ENCODE assay signal across 1 cellular context in genomic region chr1:28518745-28519341, GRCh38.
TF ChIP-seq lines count a peak whose summit lies in the region.

No MANE protein-coding gene starts in this region.

TF ChIP-seq in K562, 482 proteins besides CTCF, POLR2A, EP300 and RAD21 (continued from another document and continues in another):
- TF ChIP-seq, protein P1, sequence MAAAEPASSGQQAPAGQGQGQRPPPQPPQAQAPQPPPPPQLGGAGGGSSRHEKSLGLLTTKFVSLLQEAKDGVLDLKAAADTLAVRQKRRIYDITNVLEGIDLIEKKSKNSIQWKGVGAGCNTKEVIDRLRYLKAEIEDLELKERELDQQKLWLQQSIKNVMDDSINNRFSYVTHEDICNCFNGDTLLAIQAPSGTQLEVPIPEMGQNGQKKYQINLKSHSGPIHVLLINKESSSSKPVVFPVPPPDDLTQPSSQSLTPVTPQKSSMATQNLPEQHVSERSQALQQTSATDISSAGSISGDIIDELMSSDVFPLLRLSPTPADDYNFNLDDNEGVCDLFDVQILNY (CRISPR knock-in tag; IDR thresholded peaks at IDR 0.05) = peak; percentile 83
- TF ChIP-seq GABPB2 (CRISPR knock-in tag; conservative IDR thresholded peaks at IDR 0.05) = no peak
- TF ChIP-seq ETV5 (CRISPR knock-in tag; IDR thresholded peaks at IDR 0.05; ENCODE audit: low read depth) = peak; percentile 74; the same call in 1 of the 2 replicates
- TF ChIP-seq, protein P2, sequence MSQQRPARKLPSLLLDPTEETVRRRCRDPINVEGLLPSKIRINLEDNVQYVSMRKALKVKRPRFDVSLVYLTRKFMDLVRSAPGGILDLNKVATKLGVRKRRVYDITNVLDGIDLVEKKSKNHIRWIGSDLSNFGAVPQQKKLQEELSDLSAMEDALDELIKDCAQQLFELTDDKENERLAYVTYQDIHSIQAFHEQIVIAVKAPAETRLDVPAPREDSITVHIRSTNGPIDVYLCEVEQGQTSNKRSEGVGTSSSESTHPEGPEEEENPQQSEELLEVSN (IDR thresholded peaks at IDR 0.05; ENCODE audit: borderline replicate concordance in 1 of 2, extremely low read depth in 1 of 2, insufficient read depth in 1 of 2, insufficient read length in 1 of 2, low read depth in 1 of 2, low read length in 1 of 2, poor library complexity in 1 of 2, severe bottlenecking in 1 of 2) = peak in 1 of 2 experiments; percentile 54
- peak; percentile 49 for TF ChIP-seq ARID1B (IDR thresholded peaks at IDR 0.05)
- TF ChIP-seq TBP (optimal IDR thresholded peaks at IDR 0.05; ENCODE audit: low read depth, low read length) = no peak
- no peak for TF ChIP-seq ZNF512 (tag; IDR thresholded peaks at IDR 0.05)
- TF ChIP-seq ZNF668 (CRISPR knock-in tag; IDR thresholded peaks at IDR 0.05) = no peak
- peak; percentile 89 for TF ChIP-seq ZEB2 (IDR thresholded peaks at IDR 0.05)
- 0 out of 2 replicates have a peak, but pooled peaks have one; percentile 4 for TF ChIP-seq CAMTA2 (CRISPR knock-in tag; conservative IDR thresholded peaks at IDR 0.05)
- TF ChIP-seq SIN3A (IDR thresholded peaks at IDR 0.05; ENCODE audit: borderline replicate concordance in 2 of 2, control insufficient read depth in 1 of 2, low read depth in 2 of 2, low read length in 2 of 2) = peak in 1 of 2 experiments; percentile 66; a peak in 1 of 4 replicates
- TF ChIP-seq KAT7 (CRISPR knock-in tag; IDR thresholded peaks at IDR 0.05; ENCODE audit: borderline replicate concordance) = peak; percentile 65; the same call in 1 of the 2 replicates
- TF ChIP-seq, protein P3, sequence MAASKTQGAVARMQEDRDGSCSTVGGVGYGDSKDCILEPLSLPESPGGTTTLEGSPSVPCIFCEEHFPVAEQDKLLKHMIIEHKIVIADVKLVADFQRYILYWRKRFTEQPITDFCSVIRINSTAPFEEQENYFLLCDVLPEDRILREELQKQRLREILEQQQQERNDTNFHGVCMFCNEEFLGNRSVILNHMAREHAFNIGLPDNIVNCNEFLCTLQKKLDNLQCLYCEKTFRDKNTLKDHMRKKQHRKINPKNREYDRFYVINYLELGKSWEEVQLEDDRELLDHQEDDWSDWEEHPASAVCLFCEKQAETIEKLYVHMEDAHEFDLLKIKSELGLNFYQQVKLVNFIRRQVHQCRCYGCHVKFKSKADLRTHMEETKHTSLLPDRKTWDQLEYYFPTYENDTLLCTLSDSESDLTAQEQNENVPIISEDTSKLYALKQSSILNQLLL (CRISPR knock-in tag; IDR thresholded peaks at IDR 0.05; ENCODE audit: borderline replicate concordance) = no peak
- TF ChIP-seq DACH1 (IDR thresholded peaks at IDR 0.05; ENCODE audit: partially characterized antibody) = peak; percentile 6
- no peak for TF ChIP-seq SOX6 (IDR thresholded peaks at IDR 0.05)
- TF ChIP-seq ZNF263 (CRISPR knock-in tag; IDR thresholded peaks at IDR 0.05; ENCODE audit: borderline replicate concordance) = peak; percentile 60; the same call in 1 of the 2 replicates
- no peak for TF ChIP-seq ZFPM2 (CRISPR knock-in tag; IDR thresholded peaks at IDR 0.05)
- TF ChIP-seq LARP7 (IDR thresholded peaks at IDR 0.05) = peak; percentile 2; the same call in 1 of the 2 replicates
- TF ChIP-seq ARID3A (IDR thresholded peaks at IDR 0.05; ENCODE audit: borderline replicate concordance, low read depth, low read length) = no peak
- TF ChIP-seq, protein P4, sequence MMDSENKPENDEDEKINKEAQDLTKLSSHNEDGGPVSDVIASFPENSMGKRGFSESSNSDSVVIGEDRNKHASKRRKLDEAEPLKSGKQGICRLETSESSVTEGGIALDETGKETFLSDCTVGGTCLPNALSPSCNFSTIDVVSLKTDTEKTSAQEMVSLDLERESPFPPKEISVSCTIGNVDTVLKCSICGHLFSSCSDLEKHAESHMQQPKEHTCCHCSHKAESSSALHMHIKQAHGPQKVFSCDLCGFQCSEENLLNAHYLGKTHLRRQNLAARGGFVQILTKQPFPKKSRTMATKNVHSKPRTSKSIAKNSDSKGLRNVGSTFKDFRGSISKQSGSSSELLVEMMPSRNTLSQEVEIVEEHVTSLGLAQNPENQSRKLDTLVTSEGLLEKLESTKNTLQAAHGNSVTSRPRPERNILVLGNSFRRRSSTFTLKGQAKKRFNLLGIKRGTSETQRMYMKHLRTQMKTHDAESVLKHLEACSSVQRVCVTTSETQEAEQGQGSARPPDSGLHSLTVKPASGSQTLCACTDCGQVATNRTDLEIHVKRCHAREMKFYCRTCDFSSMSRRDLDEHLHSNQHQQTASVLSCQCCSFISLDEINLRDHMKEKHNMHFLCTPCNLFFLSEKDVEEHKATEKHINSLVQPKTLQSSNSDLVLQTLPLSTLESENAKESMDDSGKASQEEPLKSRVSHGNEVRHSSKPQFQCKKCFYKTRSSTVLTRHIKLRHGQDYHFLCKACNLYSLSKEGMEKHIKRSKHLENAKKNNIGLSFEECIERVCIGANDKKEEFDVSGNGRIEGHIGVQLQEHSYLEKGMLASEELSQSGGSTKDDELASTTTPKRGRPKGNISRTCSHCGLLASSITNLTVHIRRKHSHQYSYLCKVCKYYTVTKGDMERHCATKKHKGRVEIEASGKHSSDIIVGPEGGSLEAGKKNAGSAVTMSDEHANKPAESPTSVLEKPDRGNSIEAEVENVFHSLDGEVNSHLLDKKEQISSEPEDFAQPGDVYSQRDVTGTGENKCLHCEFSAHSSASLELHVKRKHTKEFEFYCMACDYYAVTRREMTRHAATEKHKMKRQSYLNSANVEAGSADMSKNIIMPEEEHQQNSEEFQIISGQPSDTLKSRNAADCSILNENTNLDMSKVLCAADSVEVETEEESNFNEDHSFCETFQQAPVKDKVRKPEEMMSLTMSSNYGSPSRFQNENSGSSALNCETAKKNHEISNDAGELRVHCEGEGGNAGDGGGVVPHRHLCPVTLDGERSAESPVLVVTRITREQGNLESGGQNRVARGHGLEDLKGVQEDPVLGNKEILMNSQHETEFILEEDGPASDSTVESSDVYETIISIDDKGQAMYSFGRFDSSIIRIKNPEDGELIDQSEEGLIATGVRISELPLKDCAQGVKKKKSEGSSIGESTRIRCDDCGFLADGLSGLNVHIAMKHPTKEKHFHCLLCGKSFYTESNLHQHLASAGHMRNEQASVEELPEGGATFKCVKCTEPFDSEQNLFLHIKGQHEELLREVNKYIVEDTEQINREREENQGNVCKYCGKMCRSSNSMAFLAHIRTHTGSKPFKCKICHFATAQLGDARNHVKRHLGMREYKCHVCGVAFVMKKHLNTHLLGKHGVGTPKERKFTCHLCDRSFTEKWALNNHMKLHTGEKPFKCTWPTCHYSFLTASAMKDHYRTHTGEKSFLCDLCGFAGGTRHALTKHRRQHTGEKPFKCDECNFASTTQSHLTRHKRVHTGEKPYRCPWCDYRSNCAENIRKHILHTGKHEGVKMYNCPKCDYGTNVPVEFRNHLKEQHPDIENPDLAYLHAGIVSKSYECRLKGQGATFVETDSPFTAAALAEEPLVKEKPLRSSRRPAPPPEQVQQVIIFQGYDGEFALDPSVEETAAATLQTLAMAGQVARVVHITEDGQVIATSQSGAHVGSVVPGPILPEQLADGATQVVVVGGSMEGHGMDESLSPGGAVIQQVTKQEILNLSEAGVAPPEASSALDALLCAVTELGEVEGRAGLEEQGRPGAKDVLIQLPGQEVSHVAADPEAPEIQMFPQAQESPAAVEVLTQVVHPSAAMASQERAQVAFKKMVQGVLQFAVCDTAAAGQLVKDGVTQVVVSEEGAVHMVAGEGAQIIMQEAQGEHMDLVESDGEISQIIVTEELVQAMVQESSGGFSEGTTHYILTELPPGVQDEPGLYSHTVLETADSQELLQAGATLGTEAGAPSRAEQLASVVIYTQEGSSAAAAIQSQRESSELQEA (IDR thresholded peaks at IDR 0.05; ENCODE audit: low read depth) = no peak
- TF ChIP-seq ATF7 (IDR thresholded peaks at IDR 0.05) = no peak
- TF ChIP-seq FOXA1 (IDR thresholded peaks at IDR 0.05; ENCODE audit: borderline replicate concordance) = no peak
- no peak for TF ChIP-seq SNIP1 (IDR thresholded peaks at IDR 0.05; ENCODE audit: low read depth)
- no peak for TF ChIP-seq ZNF561 (CRISPR knock-in tag; conservative IDR thresholded peaks at IDR 0.05)
- TF ChIP-seq SREBF2 (CRISPR knock-in tag; IDR thresholded peaks at IDR 0.05) = 0 out of 2 replicates have a peak, but pooled peaks have one; percentile 88
- peak; percentile 88; the same call in 1 of the 2 replicates for TF ChIP-seq L3MBTL2 (IDR thresholded peaks at IDR 0.05)
- no peak for TF ChIP-seq ZBTB17 (CRISPR knock-in tag; IDR thresholded peaks at IDR 0.05)
- no peak for TF ChIP-seq ZFP30 (CRISPR knock-in tag; IDR thresholded peaks at IDR 0.05; ENCODE audit: borderline replicate concordance)
- peak; percentile 79 for TF ChIP-seq ESRRA (IDR thresholded peaks at IDR 0.05; ENCODE audit: borderline replicate concordance, low read depth)
- TF ChIP-seq, protein P5, sequence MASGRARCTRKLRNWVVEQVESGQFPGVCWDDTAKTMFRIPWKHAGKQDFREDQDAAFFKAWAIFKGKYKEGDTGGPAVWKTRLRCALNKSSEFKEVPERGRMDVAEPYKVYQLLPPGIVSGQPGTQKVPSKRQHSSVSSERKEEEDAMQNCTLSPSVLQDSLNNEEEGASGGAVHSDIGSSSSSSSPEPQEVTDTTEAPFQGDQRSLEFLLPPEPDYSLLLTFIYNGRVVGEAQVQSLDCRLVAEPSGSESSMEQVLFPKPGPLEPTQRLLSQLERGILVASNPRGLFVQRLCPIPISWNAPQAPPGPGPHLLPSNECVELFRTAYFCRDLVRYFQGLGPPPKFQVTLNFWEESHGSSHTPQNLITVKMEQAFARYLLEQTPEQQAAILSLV (tag; IDR thresholded peaks at IDR 0.05) = 0 out of 2 replicates have a peak, but pooled peaks have one; percentile 8
- TF ChIP-seq, protein P6, sequence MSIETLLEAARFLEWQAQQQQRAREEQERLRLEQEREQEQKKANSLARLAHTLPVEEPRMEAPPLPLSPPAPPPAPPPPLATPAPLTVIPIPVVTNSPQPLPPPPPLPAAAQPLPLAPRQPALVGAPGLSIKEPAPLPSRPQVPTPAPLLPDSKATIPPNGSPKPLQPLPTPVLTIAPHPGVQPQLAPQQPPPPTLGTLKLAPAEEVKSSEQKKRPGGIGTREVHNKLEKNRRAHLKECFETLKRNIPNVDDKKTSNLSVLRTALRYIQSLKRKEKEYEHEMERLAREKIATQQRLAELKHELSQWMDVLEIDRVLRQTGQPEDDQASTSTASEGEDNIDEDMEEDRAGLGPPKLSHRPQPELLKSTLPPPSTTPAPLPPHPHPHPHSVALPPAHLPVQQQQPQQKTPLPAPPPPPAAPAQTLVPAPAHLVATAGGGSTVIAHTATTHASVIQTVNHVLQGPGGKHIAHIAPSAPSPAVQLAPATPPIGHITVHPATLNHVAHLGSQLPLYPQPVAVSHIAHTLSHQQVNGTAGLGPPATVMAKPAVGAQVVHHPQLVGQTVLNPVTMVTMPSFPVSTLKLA (conservative IDR thresholded peaks at IDR 0.05) = peak; percentile 95 to 96
- TF ChIP-seq LCOR (CRISPR knock-in tag; IDR thresholded peaks at IDR 0.05) = 0 out of 2 replicates have a peak, but pooled peaks have one; percentile 28
- peak; percentile 33; the same call in 1 of the 2 replicates for TF ChIP-seq SMARCA4 (IDR thresholded peaks at IDR 0.05)
- TF ChIP-seq, protein P7, sequence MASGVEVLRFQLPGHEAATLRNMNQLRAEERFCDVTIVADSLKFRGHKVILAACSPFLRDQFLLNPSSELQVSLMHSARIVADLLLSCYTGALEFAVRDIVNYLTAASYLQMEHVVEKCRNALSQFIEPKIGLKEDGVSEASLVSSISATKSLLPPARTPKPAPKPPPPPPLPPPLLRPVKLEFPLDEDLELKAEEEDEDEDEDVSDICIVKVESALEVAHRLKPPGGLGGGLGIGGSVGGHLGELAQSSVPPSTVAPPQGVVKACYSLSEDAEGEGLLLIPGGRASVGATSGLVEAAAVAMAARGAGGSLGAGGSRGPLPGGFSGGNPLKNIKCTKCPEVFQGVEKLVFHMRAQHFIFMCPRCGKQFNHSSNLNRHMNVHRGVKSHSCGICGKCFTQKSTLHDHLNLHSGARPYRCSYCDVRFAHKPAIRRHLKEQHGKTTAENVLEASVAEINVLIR (CRISPR knock-in tag; IDR thresholded peaks at IDR 0.05) = 0 out of 2 replicates have a peak, but pooled peaks have one; percentile 22
- TF ChIP-seq PHF8 (IDR thresholded peaks at IDR 0.05; ENCODE audit: borderline replicate concordance, low read length) = peak; percentile 56; the same call in 1 of the 2 replicates
